ENCODE assay signal across 7 cellular contexts in genomic region chr20:30291064-30291379, GRCh38.
A peak's percentile ranks its signal among the peaks of the same experiment; 100 is the strongest.
DNase-seq lines count a peak whose midpoint lies in the region; ATAC-seq and TF ChIP-seq lines count a peak whose summit lies in the region.
"Not testable (repeated sequence)": the region's sequence is repeated elsewhere in the genome, so short reads cannot be mapped to it uniquely, and the experiment has no call there.

No MANE protein-coding gene starts in this region.

- CTCF ChIA-PET in CD4-positive, alpha-beta T cell (lab: Charles Lee); HCT116 (lab: Charles Lee): not testable (repeated sequence)

- not testable (repeated sequence) for H3K36me3 ChIP-seq in HCT116 (ENCODE audit: control insufficient read depth in 1 of 2, insufficient read depth in 2 of 2, low read length in 2 of 2)

- not testable (repeated sequence) for TF ChIP-seq CTCF in CD4-positive, alpha-beta T cell (IDR thresholded peaks at IDR 0.05); HCT116 (IDR thresholded peaks at IDR 0.05 in 2 of 3, conservative IDR thresholded peaks at IDR 0.05 in 1 of 3; ENCODE audit: borderline replicate concordance in 1 of 3, insufficient read depth in 1 of 3, low read depth in 2 of 3, low read length in 2 of 3); natural killer cell (IDR thresholded peaks at IDR 0.05)

- H3K9me3 Mint-ChIP-seq in CD4-positive, alpha-beta T cell; activated CD4-positive, alpha-beta T cell treated with anti-CD3 and anti-CD28 coated beads, Interleukin-2, amount 10 ng/mL, durations not matched to agents 24 days and 14 days; activated T-helper 1 cell treated with anti-CD3 and anti-CD28 coated beads, Interleukin-12 subunit alpha, Interleukin-12 subunit beta, Interleukin-2, Interleukin-4 antibody, amounts not matched to agents 30 ng/mL and 10 ng/mL and 1 ng/mL, durations not matched to agents 14 hours and 24 hours and 36 hours; activated naive CD8-positive, alpha-beta T cell treated with anti-CD3 and anti-CD28 coated beads, Interleukin-2, amount 10 ng/mL, durations not matched to agents 7 days and 5 days; natural killer cell: not testable (repeated sequence)

- H3K4me3 Mint-ChIP-seq in CD4-positive, alpha-beta T cell: peak overlapping the region; percentile 57
- H3K4me3 Mint-ChIP-seq in activated CD4-positive, alpha-beta T cell treated with anti-CD3 and anti-CD28 coated beads, Interleukin-2, amount 10 ng/mL, durations not matched to agents 24 days and 14 days: peak overlapping the region; percentile 72
- H3K4me3 Mint-ChIP-seq in activated T-helper 1 cell treated with anti-CD3 and anti-CD28 coated beads, Interleukin-12 subunit alpha, Interleukin-12 subunit beta, Interleukin-2, Interleukin-4 antibody, amounts not matched to agents 30 ng/mL and 10 ng/mL and 1 ng/mL, durations not matched to agents 14 hours and 24 hours and 36 hours: peak overlapping the region; percentile 69
- H3K4me3 Mint-ChIP-seq in activated naive CD8-positive, alpha-beta T cell treated with anti-CD3 and anti-CD28 coated beads, Interleukin-2, amount 10 ng/mL, durations not matched to agents 7 days and 5 days: peak overlapping the region; percentile 77
- H3K4me3 Mint-ChIP-seq in natural killer cell: peak overlapping the region; percentile 83

- H3K27me3 Mint-ChIP-seq in CD4-positive, alpha-beta T cell; activated CD4-positive, alpha-beta T cell treated with anti-CD3 and anti-CD28 coated beads, Interleukin-2, amount 10 ng/mL, durations not matched to agents 24 days and 14 days; activated T-helper 1 cell treated with anti-CD3 and anti-CD28 coated beads, Interleukin-12 subunit alpha, Interleukin-12 subunit beta, Interleukin-2, Interleukin-4 antibody, amounts not matched to agents 30 ng/mL and 10 ng/mL and 1 ng/mL, durations not matched to agents 14 hours and 24 hours and 36 hours (ENCODE audit: insufficient read depth); activated naive CD8-positive, alpha-beta T cell treated with anti-CD3 and anti-CD28 coated beads, Interleukin-2, amount 10 ng/mL, durations not matched to agents 7 days and 5 days; natural killer cell (ENCODE audit: low read depth in 2 of 2): not testable (repeated sequence)

- POLR2A ChIA-PET in CD4-positive, alpha-beta T cell (lab: Charles Lee); HCT116 (lab: Charles Lee); activated naive CD8-positive, alpha-beta T cell treated with anti-CD3 and anti-CD28 coated beads, Interleukin-2, amount 10 ng/mL, durations not matched to agents 7 days and 5 days (lab: Charles Lee): not testable (repeated sequence)

- H3K4me1 Mint-ChIP-seq in CD4-positive, alpha-beta T cell (ENCODE audit: low read depth): peaks cover 11% of the 10 kb centered on the region
- peaks cover 22% of the 10 kb centered on the region for H3K4me1 Mint-ChIP-seq in activated CD4-positive, alpha-beta T cell treated with anti-CD3 and anti-CD28 coated beads, Interleukin-2, amount 10 ng/mL, durations not matched to agents 24 days and 14 days
- H3K4me1 Mint-ChIP-seq in activated T-helper 1 cell treated with anti-CD3 and anti-CD28 coated beads, Interleukin-12 subunit alpha, Interleukin-12 subunit beta, Interleukin-2, Interleukin-4 antibody, amounts not matched to agents 30 ng/mL and 10 ng/mL and 1 ng/mL, durations not matched to agents 14 hours and 24 hours and 36 hours (ENCODE audit: low read depth): peaks cover 35% of the 10 kb centered on the region
- H3K4me1 Mint-ChIP-seq in activated naive CD8-positive, alpha-beta T cell treated with anti-CD3 and anti-CD28 coated beads, Interleukin-2, amount 10 ng/mL, durations not matched to agents 7 days and 5 days: peaks cover 22% of the 10 kb centered on the region
- H3K4me1 Mint-ChIP-seq in natural killer cell: peaks cover 26 to 47% of the 10 kb centered on the region in 2 donors

- RAD21 ChIA-PET in HCT116 (lab: Charles Lee; ENCODE audit: low non-redundant PET in 1 of 2, low total read pairs in 2 of 2, uncharacterized antibody in 2 of 2, unreplicated experiment in 2 of 2): not testable (repeated sequence)

- H3K9ac ChIP-seq in HCT116 (ENCODE audit: low read length): not testable (repeated sequence)

- H4K20me1 ChIP-seq in HCT116 (ENCODE audit: insufficient read depth): not testable (repeated sequence)

- not testable (repeated sequence) for BruUV-seq in HCT116 (replicated peaks; lab: Mats Ljungman, UMichigan)

- intact Hi-C loops in CD4-positive, alpha-beta T cell (cut with DNase I, micrococcal nuclease); HCT116 (cut with micrococcal nuclease); activated CD4-positive, alpha-beta T cell treated with anti-CD3 and anti-CD28 coated beads, Interleukin-2, amount 10 ng/mL, durations not matched to agents 24 days and 14 days (cut with micrococcal nuclease); activated T-helper 1 cell treated with anti-CD3 and anti-CD28 coated beads, Interleukin-12 subunit alpha, Interleukin-12 subunit beta, Interleukin-2, Interleukin-4 antibody, amounts not matched to agents 30 ng/mL and 10 ng/mL and 1 ng/mL, durations not matched to agents 14 hours and 24 hours and 36 hours (cut with micrococcal nuclease); left colon (cut with DNase I, micrococcal nuclease); natural killer cell (cut with micrococcal nuclease): not testable (repeated sequence)

- ATAC-seq in CD4-positive, alpha-beta T cell (ENCODE audit: poor library complexity); HCT116; activated naive CD8-positive, alpha-beta T cell treated with anti-CD3 and anti-CD28 coated beads, Interleukin-2, amount 10 ng/mL, durations not matched to agents 7 days and 5 days (ENCODE audit: low read depth); natural killer cell: not testable (repeated sequence)
- peak; percentile 37 for ATAC-seq in left colon

- H3K79me2 ChIP-seq in HCT116 (ENCODE audit: insufficient read depth, low read length): not testable (repeated sequence)

- not testable (repeated sequence) for H3K4me1 ChIP-seq in HCT116 (ENCODE audit: control insufficient read depth in 1 of 2, insufficient read depth in 2 of 2, low read length in 2 of 2)

- not testable (repeated sequence) for H2AFZ ChIP-seq in HCT116 (ENCODE audit: low read depth, low read length, poor library complexity, severe bottlenecking)

- H3K27me3 ChIP-seq in CD4-positive, alpha-beta T cell (ENCODE audit: control insufficient read depth, insufficient read depth, low read length); HCT116 (ENCODE audit: insufficient read depth, low read length): not testable (repeated sequence)

- not testable (repeated sequence) for DNase-seq in CD4-positive, alpha-beta T cell; HCT116 (ENCODE audit: low read depth, low spot score); activated CD4-positive, alpha-beta T cell treated with anti-CD3 and anti-CD28 coated beads, Interleukin-2, amount 10 ng/mL, durations not matched to agents 24 days and 14 days; activated T-helper 1 cell treated with anti-CD3 and anti-CD28 coated beads, Interleukin-12 subunit alpha, Interleukin-12 subunit beta, Interleukin-2, Interleukin-4 antibody, amounts not matched to agents 30 ng/mL and 10 ng/mL and 1 ng/mL, durations not matched to agents 14 hours and 24 hours and 36 hours (ENCODE audit: low spot score); activated naive CD8-positive, alpha-beta T cell treated with anti-CD3 and anti-CD28 coated beads, Interleukin-2, amount 10 ng/mL, durations not matched to agents 7 days and 5 days; left colon; natural killer cell

- TF ChIP-seq POLR2A in HCT116 (IDR thresholded peaks at IDR 0.05; ENCODE audit: borderline replicate concordance, extremely low read depth, insufficient read depth, insufficient read length): not testable (repeated sequence)

- H3K4me3 ChIP-seq in HCT116 (replicated peaks in 1 of 2; ENCODE audit: low read depth in 1 of 2, low read length in 2 of 2): not testable (repeated sequence)

- H3K27ac Mint-ChIP-seq in CD4-positive, alpha-beta T cell: peak overlapping the region; percentile 77
- peak overlapping the region; percentile 78 for H3K27ac Mint-ChIP-seq in activated CD4-positive, alpha-beta T cell treated with anti-CD3 and anti-CD28 coated beads, Interleukin-2, amount 10 ng/mL, durations not matched to agents 24 days and 14 days
- peak overlapping the region; percentile 37 for H3K27ac Mint-ChIP-seq in activated T-helper 1 cell treated with anti-CD3 and anti-CD28 coated beads, Interleukin-12 subunit alpha, Interleukin-12 subunit beta, Interleukin-2, Interleukin-4 antibody, amounts not matched to agents 30 ng/mL and 10 ng/mL and 1 ng/mL, durations not matched to agents 14 hours and 24 hours and 36 hours
- peak overlapping the region; percentile 85 for H3K27ac Mint-ChIP-seq in activated naive CD8-positive, alpha-beta T cell treated with anti-CD3 and anti-CD28 coated beads, Interleukin-2, amount 10 ng/mL, durations not matched to agents 7 days and 5 days
- peak overlapping the region; percentile 96 to 99 for H3K27ac Mint-ChIP-seq in natural killer cell

- H3K9me3 ChIP-seq in CD4-positive, alpha-beta T cell (ENCODE audit: control insufficient read depth, low read length); HCT116 (ENCODE audit: control insufficient read depth in 1 of 2, insufficient read depth in 1 of 2, low read depth in 1 of 2, low read length in 2 of 2): not testable (repeated sequence)

- not testable (repeated sequence) for H3K36me3 Mint-ChIP-seq in CD4-positive, alpha-beta T cell (ENCODE audit: low read depth); activated CD4-positive, alpha-beta T cell treated with anti-CD3 and anti-CD28 coated beads, Interleukin-2, amount 10 ng/mL, durations not matched to agents 24 days and 14 days (ENCODE audit: low read depth); activated T-helper 1 cell treated with anti-CD3 and anti-CD28 coated beads, Interleukin-12 subunit alpha, Interleukin-12 subunit beta, Interleukin-2, Interleukin-4 antibody, amounts not matched to agents 30 ng/mL and 10 ng/mL and 1 ng/mL, durations not matched to agents 14 hours and 24 hours and 36 hours (ENCODE audit: low read depth); activated naive CD8-positive, alpha-beta T cell treated with anti-CD3 and anti-CD28 coated beads, Interleukin-2, amount 10 ng/mL, durations not matched to agents 7 days and 5 days; natural killer cell

- H3K27ac ChIP-seq in CD4-positive, alpha-beta T cell (ENCODE audit: low read depth, low read length); HCT116 (ENCODE audit: low read depth, low read length): not testable (repeated sequence)

- not testable (repeated sequence) for H3K9me2 ChIP-seq in HCT116 (ENCODE audit: insufficient read depth)

- peak overlapping the region; percentile 33; the same call in 1 of the 2 replicates for H3K4me2 ChIP-seq in HCT116 (ENCODE audit: low read length)

- TF ChIP-seq RAD21 in HCT116 (IDR thresholded peaks at IDR 0.05; ENCODE audit: low read depth): not testable (repeated sequence)

Comparison
In these comparisons a context has a peak if more than half of its experiments do, and no peak if none do; other contexts are left out.
1. H3K27ac Mint-ChIP-seq: peak in every context shown above with its lines; median percentile 98 in natural killer cell; 85 in activated naive CD8-positive, alpha-beta T cell treated with anti-CD3 and anti-CD28 coated beads, Interleukin-2, amount 10 ng/mL, durations not matched to agents 7 days and 5 days; 78 in activated CD4-positive, alpha-beta T cell treated with anti-CD3 and anti-CD28 coated beads, Interleukin-2, amount 10 ng/mL, durations not matched to agents 24 days and 14 days; 77 in CD4-positive, alpha-beta T cell; 37 in activated T-helper 1 cell treated with anti-CD3 and anti-CD28 coated beads, Interleukin-12 subunit alpha, Interleukin-12 subunit beta, Interleukin-2, Interleukin-4 antibody, amounts not matched to agents 30 ng/mL and 10 ng/mL and 1 ng/mL, durations not matched to agents 14 hours and 24 hours and 36 hours.